Comparison of ENCODE assay signal across 10 cellular contexts in the genomic region with DNA sequence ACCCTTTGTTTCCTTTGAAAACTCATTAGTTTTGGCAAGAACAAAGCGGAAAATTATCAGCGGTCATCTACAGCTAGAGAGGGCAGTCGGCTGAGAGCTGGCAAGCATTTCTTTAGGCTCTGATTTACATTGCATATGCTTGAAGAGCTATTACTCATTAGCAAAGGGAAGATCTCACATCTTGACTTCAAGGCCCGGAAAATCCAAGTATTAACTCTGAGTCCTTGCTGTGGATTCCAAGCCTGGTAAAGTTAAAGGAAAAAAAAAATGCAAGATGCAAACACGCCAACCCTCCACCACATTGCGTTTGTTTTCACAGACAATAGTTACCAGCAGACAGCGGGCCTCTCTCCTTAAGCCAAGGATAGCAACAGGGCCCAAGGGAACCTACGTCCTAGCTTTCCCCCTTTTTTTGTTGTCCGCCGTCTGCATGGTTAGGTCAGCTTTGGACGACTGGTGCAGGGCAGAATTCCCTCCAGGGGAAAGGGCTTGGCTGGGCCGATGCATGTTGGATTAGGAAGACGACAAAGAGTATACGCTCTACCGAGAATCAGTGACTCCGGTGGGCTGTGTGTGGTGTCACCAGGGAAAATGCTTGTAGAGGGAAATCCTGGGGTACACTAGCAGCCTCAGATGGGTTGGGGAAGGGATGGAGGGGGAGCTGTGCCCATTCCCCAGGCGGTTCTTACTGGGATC. TPM values are rescaled to one million over a fixed set of nuclear protein-coding genes. Genes with fewer than 3 reads are reported as not detected.
A peak's percentile ranks its signal among the peaks of the same experiment; 100 is the strongest.
DNase-seq lines count a peak whose midpoint lies in the region; ATAC-seq and TF ChIP-seq lines count a peak whose summit lies in the region.
"Had no signal": no experiment of that assay in that cellular context is flagged by ENCODE, and none has a peak within 500 bp of the region (broad histone marks: within the 10 kb centered on the region; RNA-seq: fewer than 3 reads in every experiment).

No MANE protein-coding gene starts in this region.

- H3K9me3 ChIP-seq in left ventricle myocardium inferior (replicated peaks) (no peaks in the 10 kb centered on the region), heart left ventricle (no peaks in the 10 kb centered on the region), adipocyte (ENCODE audit: control insufficient read depth, low read length) (no peaks in the 10 kb centered on the region), thoracic aorta (no peaks in the 10 kb centered on the region)
- H3K9me3 ChIP-seq: upper lobe of left lung had no signal

- H3K4me1 ChIP-seq in left ventricle myocardium inferior (peaks cover 29% of the 10 kb centered on the region), heart left ventricle (peaks cover 0 to 25% (median 15%) of the 10 kb centered on the region in 12 donors), adipocyte (ENCODE audit: control insufficient read depth, insufficient read depth, low read length) (peaks cover 13% of the 10 kb centered on the region), thoracic aorta (ENCODE audit: control insufficient read depth in 1 of 2, low read depth in 2 of 2) (peaks cover 5 to 6% of the 10 kb centered on the region in 2 donors)

- no peak for TF ChIP-seq POLR2A in heart left ventricle (IDR thresholded peaks at IDR 0.05)

- H3K27ac ChIP-seq in left ventricle myocardium inferior (replicated peaks): peak overlapping the region; percentile 54
- H3K27ac ChIP-seq in heart left ventricle: peak overlapping the region in 4 of 12 donors; percentile 2 to 32 (median 9)
- no peak overlapping the region for H3K27ac ChIP-seq in thoracic aorta

- ATAC-seq in heart left ventricle (no peak), thoracic aorta (ENCODE audit: insufficient number of reproducible peaks, low FRiP score, low read depth) (no peak), GM19397 (IDR thresholded peaks at IDR 0.05; ENCODE audit: unreplicated experiment) (no peak)

- H3K9ac ChIP-seq in adipocyte (ENCODE audit: low read length): no peak overlapping the region

- intact Hi-C loops in left ventricle myocardium inferior (cut with micrococcal nuclease): no loop called here
- intact Hi-C loops in heart left ventricle (cut with DNase I): loop anchor here in 1 of 10 donors (10.0 kb wide), 1 partner anchor 65 kb away; no protein-coding TSS in a partner anchor

- TF ChIP-seq CTCF in left ventricle myocardium inferior (IDR thresholded peaks at IDR 0.05; ENCODE audit: borderline replicate concordance) (no peak), heart left ventricle (IDR thresholded peaks at IDR 0.05) (no peak), thoracic aorta (IDR thresholded peaks at IDR 0.05) (no peak)

- DNase-seq in left ventricle myocardium inferior (no peak), heart left ventricle (no peak), adipocyte (ENCODE audit: low read depth) (peak; percentile 10), islet precursor cell (peak; percentile 67), thoracic aorta (ENCODE audit: low spot score) (no peak), NCI-H524 (lab: John Stamatoyannopoulos, UW) (no peak)
- DNase-seq in NK-92 treated with Interleukin-12 subunit alpha and Interleukin-12 subunit beta, amount 100 ng/mL, for 24 hours (lab: John Stamatoyannopoulos, UW): no peak
- DNase-seq: NCI-H524 treated with DMSO at 0.1 percent for 48 hours had no signal

- H3K4me3 ChIP-seq in left ventricle myocardium inferior (peak overlapping the region; percentile 30), heart left ventricle (peak overlapping the region in 3 of 12 donors; percentile 3 to 36 (median 29)), adipocyte (ENCODE audit: low read length) (no peak overlapping the region), thoracic aorta (peak overlapping the region; percentile 73)

- H3K36me3 ChIP-seq in left ventricle myocardium inferior (peaks cover 8% of the 10 kb centered on the region), heart left ventricle (peaks cover 0 to 8% (median 1%) of the 10 kb centered on the region in 9 donors), adipocyte (ENCODE audit: control insufficient read depth, insufficient read depth, low read length, severe bottlenecking) (no peaks in the 10 kb centered on the region), thoracic aorta (peaks cover 4% of the 10 kb centered on the region)

- WGBS in heart left ventricle, 4 donors: 46 to 62% (median 59%) methylated on average over 17 of the region's 17 CpGs

- H3K27me3 ChIP-seq in left ventricle myocardium inferior (ENCODE audit: low read depth) (no peaks in the 10 kb centered on the region), heart left ventricle (no peaks in the 10 kb centered on the region), adipocyte (replicated peaks; ENCODE audit: control insufficient read depth, insufficient read depth, low read length) (peaks cover 4% of the 10 kb centered on the region), thoracic aorta (replicated peaks; ENCODE audit: insufficient read depth) (no peaks in the 10 kb centered on the region)
- H3K27me3 ChIP-seq: upper lobe of left lung had no signal

RNA-seq across cellular contexts. Expression of a gene that starts 1.7 kb away (rescaled TPM):
- total RNA-seq in left ventricle myocardium inferior (0.52 TPM), heart left ventricle (1 to 10 TPM in 2 of 9 donors, under 1 TPM in 6, not detected in 1; 0.12 to 2.0 (median 0.55) TPM), thoracic aorta (1 to 10 TPM in 1 of 2 donors, not detected in 1; 2.8 TPM)
- polyA plus RNA-seq in heart left ventricle: under 1 TPM; 0.15 to 0.34 TPM

Comparison
In these comparisons a context has a peak if more than half of its experiments do, and no peak if none do; other contexts are left out.
1. DNase-seq: peak in adipocyte (single experiment) and islet precursor cell (single experiment); none in left ventricle myocardium inferior (single experiment), heart left ventricle (0 of 5), thoracic aorta (single experiment), NCI-H524 (0 of 2) and NK-92 treated with Interleukin-12 subunit alpha and Interleukin-12 subunit beta, amount 100 ng/mL, for 24 hours (single experiment).